Comparison of ENCODE assay signal across 1 cellular context in the genomic region with DNA sequence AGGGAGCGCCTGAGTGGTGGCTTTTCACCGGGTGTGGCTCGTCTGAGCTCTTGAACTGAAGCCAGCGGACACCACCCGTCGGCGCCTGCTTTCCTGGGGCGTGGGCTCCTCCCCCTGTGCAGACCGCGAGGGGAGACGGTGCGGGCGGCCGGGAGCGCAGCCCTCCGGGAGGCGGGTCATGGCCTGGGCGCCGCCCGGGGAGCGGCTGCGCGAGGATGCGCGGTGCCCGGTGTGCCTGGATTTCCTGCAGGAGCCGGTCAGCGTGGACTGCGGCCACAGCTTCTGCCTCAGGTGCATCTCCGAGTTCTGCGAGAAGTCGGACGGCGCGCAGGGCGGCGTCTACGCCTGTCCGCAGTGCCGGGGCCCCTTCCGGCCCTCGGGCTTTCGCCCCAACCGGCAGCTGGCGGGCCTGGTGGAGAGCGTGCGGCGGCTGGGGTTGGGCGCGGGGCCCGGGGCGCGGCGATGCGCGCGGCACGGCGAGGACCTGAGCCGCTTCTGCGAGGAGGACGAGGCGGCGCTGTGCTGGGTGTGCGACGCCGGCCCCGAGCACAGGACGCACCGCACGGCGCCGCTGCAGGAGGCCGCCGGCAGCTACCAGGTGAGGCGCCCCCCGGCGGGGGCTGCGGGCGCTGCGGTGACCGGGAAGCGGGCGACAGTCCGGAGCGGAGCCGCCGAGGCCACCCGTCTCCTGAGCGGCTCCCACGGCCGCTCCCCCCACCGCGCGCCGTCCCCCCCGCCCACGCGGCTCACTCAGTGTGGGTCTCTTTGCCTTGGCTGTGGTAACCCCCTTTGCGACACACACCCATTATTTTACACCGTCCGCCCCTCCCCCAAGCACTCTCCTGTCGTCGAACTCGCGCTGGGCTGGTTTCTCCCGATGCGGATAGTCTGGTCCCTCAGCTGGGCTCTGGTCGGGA.
TF ChIP-seq lines count a peak whose summit lies in the region.

A gene with protein sequence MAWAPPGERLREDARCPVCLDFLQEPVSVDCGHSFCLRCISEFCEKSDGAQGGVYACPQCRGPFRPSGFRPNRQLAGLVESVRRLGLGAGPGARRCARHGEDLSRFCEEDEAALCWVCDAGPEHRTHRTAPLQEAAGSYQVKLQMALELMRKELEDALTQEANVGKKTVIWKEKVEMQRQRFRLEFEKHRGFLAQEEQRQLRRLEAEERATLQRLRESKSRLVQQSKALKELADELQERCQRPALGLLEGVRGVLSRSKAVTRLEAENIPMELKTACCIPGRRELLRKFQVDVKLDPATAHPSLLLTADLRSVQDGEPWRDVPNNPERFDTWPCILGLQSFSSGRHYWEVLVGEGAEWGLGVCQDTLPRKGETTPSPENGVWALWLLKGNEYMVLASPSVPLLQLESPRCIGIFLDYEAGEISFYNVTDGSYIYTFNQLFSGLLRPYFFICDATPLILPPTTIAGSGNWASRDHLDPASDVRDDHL (plus strand): TSS at position 119 of the 917 bp plus-strand sequence. CDS start 60 bp downstream, at position 179.

TF ChIP-seq in K562, 482 proteins besides CTCF, POLR2A, EP300 and RAD21 (continued from another document and continues in another):
- TF ChIP-seq SRSF9 (IDR thresholded peaks at IDR 0.05; ENCODE audit: borderline replicate concordance, low read depth, low read length) (no peak), ZNF586 (CRISPR knock-in tag; conservative IDR thresholded peaks at IDR 0.05) (no peak), KDM4B (IDR thresholded peaks at IDR 0.05; ENCODE audit: borderline replicate concordance in 2 of 2, low read depth in 1 of 2) (no peak; a peak in 1 of 4 replicates), ZFP30 (CRISPR knock-in tag; IDR thresholded peaks at IDR 0.05; ENCODE audit: borderline replicate concordance) (no peak), KAT7 (CRISPR knock-in tag; IDR thresholded peaks at IDR 0.05; ENCODE audit: borderline replicate concordance) (0 out of 2 replicates have a peak, but pooled peaks have one; percentile 50), C11orf30 (IDR thresholded peaks at IDR 0.05; ENCODE audit: low read depth) (no peak), SNIP1 (IDR thresholded peaks at IDR 0.05; ENCODE audit: low read depth) (no peak), MEF2D (tag; conservative IDR thresholded peaks at IDR 0.05; ENCODE audit: low read depth) (no peak), FOS (IDR thresholded peaks at IDR 0.05; ENCODE audit: extremely low read depth, insufficient read length) (no peak), KDM2B (CRISPR knock-in tag; IDR thresholded peaks at IDR 0.05) (no peak; the same call in 1 of the 2 replicates), CBFA2T2 (conservative IDR thresholded peaks at IDR 0.05) (no peak), ZNF551 (CRISPR knock-in tag; IDR thresholded peaks at IDR 0.05) (no peak), RFX1 (IDR thresholded peaks at IDR 0.05) (no peak), ATF7 (IDR thresholded peaks at IDR 0.05) (peak; percentile 58; the same call in 1 of the 2 replicates), POLR3A (IDR thresholded peaks at IDR 0.05; ENCODE audit: borderline replicate concordance, extremely low read depth, insufficient read depth, insufficient read length) (no peak), ZNF24 (IDR thresholded peaks at IDR 0.05) (no peak), CCAR2 (IDR thresholded peaks at IDR 0.05; ENCODE audit: low read depth, low read length) (no peak), NBN (IDR thresholded peaks at IDR 0.05; ENCODE audit: low read depth) (no peak), HCFC1 (IDR thresholded peaks at IDR 0.05; ENCODE audit: low read depth, low read length) (peak; percentile 59), MCM5 (IDR thresholded peaks at IDR 0.05; ENCODE audit: low read depth) (no peak), SMARCA5 (IDR thresholded peaks at IDR 0.05) (no peak), MIER1 (IDR thresholded peaks at IDR 0.05; ENCODE audit: low read depth) (no peak), SPI1 (IDR thresholded peaks at IDR 0.05; ENCODE audit: borderline replicate concordance, low read depth, low read length) (no peak), ZKSCAN8 (CRISPR knock-in tag; IDR thresholded peaks at IDR 0.05) (no peak), BRCA1 (IDR thresholded peaks at IDR 0.05) (no peak), BRCA1 (CRISPR knock-in tag; IDR thresholded peaks at IDR 0.05) (peak; percentile 93; the same call in 1 of the 2 replicates), MTA3 (IDR thresholded peaks at IDR 0.05; ENCODE audit: borderline replicate concordance) (peak; percentile 89; the same call in 1 of the 2 replicates), SIX5 (IDR thresholded peaks at IDR 0.05; ENCODE audit: borderline replicate concordance in 1 of 2, insufficient read depth in 1 of 2, low read depth in 1 of 2, low read length in 2 of 2) (no peak), U2AF1 (optimal IDR thresholded peaks at IDR 0.05; ENCODE audit: low read depth, low read length) (peak; percentile 85)
- TF ChIP-seq, protein P1, sequence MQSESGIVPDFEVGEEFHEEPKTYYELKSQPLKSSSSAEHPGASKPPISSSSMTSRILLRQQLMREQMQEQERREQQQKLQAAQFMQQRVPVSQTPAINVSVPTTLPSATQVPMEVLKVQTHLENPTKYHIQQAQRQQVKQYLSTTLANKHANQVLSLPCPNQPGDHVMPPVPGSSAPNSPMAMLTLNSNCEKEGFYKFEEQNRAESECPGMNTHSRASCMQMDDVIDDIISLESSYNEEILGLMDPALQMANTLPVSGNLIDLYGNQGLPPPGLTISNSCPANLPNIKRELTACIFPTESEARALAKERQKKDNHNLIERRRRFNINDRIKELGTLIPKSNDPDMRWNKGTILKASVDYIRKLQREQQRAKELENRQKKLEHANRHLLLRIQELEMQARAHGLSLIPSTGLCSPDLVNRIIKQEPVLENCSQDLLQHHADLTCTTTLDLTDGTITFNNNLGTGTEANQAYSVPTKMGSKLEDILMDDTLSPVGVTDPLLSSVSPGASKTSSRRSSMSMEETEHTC (IDR thresholded peaks at IDR 0.05): no peak
- TF ChIP-seq, protein P2, sequence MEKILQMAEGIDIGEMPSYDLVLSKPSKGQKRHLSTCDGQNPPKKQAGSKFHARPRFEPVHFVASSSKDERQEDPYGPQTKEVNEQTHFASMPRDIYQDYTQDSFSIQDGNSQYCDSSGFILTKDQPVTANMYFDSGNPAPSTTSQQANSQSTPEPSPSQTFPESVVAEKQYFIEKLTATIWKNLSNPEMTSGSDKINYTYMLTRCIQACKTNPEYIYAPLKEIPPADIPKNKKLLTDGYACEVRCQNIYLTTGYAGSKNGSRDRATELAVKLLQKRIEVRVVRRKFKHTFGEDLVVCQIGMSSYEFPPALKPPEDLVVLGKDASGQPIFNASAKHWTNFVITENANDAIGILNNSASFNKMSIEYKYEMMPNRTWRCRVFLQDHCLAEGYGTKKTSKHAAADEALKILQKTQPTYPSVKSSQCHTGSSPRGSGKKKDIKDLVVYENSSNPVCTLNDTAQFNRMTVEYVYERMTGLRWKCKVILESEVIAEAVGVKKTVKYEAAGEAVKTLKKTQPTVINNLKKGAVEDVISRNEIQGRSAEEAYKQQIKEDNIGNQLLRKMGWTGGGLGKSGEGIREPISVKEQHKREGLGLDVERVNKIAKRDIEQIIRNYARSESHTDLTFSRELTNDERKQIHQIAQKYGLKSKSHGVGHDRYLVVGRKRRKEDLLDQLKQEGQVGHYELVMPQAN (IDR thresholded peaks at IDR 0.05; ENCODE audit: borderline replicate concordance): no peak
- TF ChIP-seq, protein P3, sequence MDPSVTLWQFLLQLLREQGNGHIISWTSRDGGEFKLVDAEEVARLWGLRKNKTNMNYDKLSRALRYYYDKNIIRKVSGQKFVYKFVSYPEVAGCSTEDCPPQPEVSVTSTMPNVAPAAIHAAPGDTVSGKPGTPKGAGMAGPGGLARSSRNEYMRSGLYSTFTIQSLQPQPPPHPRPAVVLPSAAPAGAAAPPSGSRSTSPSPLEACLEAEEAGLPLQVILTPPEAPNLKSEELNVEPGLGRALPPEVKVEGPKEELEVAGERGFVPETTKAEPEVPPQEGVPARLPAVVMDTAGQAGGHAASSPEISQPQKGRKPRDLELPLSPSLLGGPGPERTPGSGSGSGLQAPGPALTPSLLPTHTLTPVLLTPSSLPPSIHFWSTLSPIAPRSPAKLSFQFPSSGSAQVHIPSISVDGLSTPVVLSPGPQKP (CRISPR knock-in tag; IDR thresholded peaks at IDR 0.05): no peak
- TF ChIP-seq, protein P4, sequence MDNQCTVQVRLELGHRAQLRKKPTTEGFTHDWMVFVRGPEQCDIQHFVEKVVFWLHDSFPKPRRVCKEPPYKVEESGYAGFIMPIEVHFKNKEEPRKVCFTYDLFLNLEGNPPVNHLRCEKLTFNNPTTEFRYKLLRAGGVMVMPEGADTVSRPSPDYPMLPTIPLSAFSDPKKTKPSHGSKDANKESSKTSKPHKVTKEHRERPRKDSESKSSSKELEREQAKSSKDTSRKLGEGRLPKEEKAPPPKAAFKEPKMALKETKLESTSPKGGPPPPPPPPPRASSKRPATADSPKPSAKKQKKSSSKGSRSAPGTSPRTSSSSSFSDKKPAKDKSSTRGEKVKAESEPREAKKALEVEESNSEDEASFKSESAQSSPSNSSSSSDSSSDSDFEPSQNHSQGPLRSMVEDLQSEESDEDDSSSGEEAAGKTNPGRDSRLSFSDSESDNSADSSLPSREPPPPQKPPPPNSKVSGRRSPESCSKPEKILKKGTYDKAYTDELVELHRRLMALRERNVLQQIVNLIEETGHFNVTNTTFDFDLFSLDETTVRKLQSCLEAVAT (IDR thresholded peaks at IDR 0.05): peak in 1 of 2 experiments; percentile 33; a peak in 1 of 4 replicates
- TF ChIP-seq, protein P5, sequence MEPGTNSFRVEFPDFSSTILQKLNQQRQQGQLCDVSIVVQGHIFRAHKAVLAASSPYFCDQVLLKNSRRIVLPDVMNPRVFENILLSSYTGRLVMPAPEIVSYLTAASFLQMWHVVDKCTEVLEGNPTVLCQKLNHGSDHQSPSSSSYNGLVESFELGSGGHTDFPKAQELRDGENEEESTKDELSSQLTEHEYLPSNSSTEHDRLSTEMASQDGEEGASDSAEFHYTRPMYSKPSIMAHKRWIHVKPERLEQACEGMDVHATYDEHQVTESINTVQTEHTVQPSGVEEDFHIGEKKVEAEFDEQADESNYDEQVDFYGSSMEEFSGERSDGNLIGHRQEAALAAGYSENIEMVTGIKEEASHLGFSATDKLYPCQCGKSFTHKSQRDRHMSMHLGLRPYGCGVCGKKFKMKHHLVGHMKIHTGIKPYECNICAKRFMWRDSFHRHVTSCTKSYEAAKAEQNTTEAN (CRISPR knock-in tag; IDR thresholded peaks at IDR 0.05): no peak
- TF ChIP-seq, protein P6, sequence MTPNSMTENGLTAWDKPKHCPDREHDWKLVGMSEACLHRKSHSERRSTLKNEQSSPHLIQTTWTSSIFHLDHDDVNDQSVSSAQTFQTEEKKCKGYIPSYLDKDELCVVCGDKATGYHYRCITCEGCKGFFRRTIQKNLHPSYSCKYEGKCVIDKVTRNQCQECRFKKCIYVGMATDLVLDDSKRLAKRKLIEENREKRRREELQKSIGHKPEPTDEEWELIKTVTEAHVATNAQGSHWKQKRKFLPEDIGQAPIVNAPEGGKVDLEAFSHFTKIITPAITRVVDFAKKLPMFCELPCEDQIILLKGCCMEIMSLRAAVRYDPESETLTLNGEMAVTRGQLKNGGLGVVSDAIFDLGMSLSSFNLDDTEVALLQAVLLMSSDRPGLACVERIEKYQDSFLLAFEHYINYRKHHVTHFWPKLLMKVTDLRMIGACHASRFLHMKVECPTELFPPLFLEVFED (CRISPR knock-in tag; conservative IDR thresholded peaks at IDR 0.05): no peak
- TF ChIP-seq, protein P7, sequence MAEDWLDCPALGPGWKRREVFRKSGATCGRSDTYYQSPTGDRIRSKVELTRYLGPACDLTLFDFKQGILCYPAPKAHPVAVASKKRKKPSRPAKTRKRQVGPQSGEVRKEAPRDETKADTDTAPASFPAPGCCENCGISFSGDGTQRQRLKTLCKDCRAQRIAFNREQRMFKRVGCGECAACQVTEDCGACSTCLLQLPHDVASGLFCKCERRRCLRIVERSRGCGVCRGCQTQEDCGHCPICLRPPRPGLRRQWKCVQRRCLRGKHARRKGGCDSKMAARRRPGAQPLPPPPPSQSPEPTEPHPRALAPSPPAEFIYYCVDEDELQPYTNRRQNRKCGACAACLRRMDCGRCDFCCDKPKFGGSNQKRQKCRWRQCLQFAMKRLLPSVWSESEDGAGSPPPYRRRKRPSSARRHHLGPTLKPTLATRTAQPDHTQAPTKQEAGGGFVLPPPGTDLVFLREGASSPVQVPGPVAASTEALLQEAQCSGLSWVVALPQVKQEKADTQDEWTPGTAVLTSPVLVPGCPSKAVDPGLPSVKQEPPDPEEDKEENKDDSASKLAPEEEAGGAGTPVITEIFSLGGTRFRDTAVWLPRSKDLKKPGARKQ (CRISPR knock-in tag; IDR thresholded peaks at IDR 0.05): no peak
- TF ChIP-seq, protein P8, sequence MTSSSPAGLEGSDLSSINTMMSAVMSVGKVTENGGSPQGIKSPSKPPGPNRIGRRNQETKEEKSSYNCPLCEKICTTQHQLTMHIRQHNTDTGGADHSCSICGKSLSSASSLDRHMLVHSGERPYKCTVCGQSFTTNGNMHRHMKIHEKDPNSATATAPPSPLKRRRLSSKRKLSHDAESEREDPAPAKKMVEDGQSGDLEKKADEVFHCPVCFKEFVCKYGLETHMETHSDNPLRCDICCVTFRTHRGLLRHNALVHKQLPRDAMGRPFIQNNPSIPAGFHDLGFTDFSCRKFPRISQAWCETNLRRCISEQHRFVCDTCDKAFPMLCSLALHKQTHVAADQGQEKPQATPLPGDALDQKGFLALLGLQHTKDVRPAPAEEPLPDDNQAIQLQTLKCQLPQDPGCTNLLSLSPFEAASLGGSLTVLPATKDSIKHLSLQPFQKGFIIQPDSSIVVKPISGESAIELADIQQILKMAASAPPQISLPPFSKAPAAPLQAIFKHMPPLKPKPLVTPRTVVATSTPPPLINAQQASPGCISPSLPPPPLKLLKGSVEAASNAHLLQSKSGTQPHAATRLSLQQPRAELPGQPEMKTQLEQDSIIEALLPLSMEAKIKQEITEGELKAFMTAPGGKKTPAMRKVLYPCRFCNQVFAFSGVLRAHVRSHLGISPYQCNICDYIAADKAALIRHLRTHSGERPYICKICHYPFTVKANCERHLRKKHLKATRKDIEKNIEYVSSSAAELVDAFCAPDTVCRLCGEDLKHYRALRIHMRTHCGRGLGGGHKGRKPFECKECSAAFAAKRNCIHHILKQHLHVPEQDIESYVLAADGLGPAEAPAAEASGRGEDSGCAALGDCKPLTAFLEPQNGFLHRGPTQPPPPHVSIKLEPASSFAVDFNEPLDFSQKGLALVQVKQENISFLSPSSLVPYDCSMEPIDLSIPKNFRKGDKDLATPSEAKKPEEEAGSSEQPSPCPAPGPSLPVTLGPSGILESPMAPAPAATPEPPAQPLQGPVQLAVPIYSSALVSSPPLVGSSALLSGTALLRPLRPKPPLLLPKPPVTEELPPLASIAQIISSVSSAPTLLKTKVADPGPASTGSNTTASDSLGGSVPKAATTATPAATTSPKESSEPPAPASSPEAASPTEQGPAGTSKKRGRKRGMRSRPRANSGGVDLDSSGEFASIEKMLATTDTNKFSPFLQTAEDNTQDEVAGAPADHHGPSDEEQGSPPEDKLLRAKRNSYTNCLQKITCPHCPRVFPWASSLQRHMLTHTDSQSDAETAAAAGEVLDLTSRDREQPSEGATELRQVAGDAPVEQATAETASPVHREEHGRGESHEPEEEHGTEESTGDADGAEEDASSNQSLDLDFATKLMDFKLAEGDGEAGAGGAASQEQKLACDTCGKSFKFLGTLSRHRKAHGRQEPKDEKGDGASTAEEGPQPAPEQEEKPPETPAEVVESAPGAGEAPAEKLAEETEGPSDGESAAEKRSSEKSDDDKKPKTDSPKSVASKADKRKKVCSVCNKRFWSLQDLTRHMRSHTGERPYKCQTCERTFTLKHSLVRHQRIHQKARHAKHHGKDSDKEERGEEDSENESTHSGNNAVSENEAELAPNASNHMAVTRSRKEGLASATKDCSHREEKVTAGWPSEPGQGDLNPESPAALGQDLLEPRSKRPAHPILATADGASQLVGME (CRISPR knock-in tag; IDR thresholded peaks at IDR 0.05): no peak; the same call in 1 of the 2 replicates
